21 cellular contexts compared by ENCODE assay signal in the genomic region with DNA sequence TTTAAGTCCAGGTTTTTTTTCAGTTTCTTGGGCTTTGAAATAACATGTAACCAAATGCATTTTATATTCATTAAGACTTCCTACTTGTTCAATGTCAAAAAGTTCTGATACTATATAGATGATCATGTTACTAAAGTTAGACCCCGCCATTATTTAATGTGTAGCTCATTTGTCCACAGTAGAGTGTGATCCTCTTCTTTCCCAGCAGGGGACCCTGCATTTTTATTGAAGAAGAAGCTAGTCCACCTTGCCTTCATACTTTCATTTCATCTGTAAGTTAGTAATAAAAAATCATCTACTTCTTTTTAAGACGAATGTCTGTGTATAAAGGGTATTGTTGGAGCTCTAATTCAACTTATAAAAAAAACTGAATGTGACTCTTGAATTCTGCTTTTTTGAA.
A peak's percentile ranks its signal among the peaks of the same experiment; 100 is the strongest.
DNase-seq lines count a peak whose midpoint lies in the region; ATAC-seq, FAIRE-seq and TF ChIP-seq lines count a peak whose summit lies in the region.
"Had no signal": no experiment of that assay in that cellular context is flagged by ENCODE, and none has a peak within 500 bp of the region (broad histone marks: within the 10 kb centered on the region; RNA-seq: fewer than 3 reads in every experiment).

No MANE protein-coding gene starts in this region.

- no peak overlapping the region for H3K9ac ChIP-seq in HepG2 (ENCODE audit: insufficient read depth, low read depth, low read length)
- H3K9ac ChIP-seq in kidney (ENCODE audit: low read length in 2 of 2), result no peak overlapping the region
- H3K9ac ChIP-seq: KMS-11 had no signal

- BruUV-seq in HepG2 (replicated peaks; lab: Mats Ljungman, UMichigan) (no TSS peak), OCI-LY7 (replicated peaks; lab: Mats Ljungman, UMichigan) (no TSS peak)

- no peaks in the 10 kb centered on the region for H3K79me2 ChIP-seq in HepG2 (ENCODE audit: insufficient read depth, low read length)
- no peaks in the 10 kb centered on the region for H3K79me2 ChIP-seq in OCI-LY7 (ENCODE audit: insufficient read depth, low read depth, low read length)

- no peak overlapping the region for H3K4me3 ChIP-seq in HepG2 (replicated peaks in 1 of 3; ENCODE audit: insufficient read depth in 1 of 3, low read depth in 2 of 3, low read length in 3 of 3)
- no peak overlapping the region for H3K4me3 ChIP-seq in right lobe of liver
- no peak overlapping the region for H3K4me3 ChIP-seq in OCI-LY7 (ENCODE audit: low read depth, low read length, poor library complexity, severe bottlenecking)
- no peak overlapping the region for H3K4me3 ChIP-seq in epithelial cell of esophagus (ENCODE audit: low read length)
- H3K4me3 ChIP-seq in kidney (ENCODE audit: low read length in 2 of 2), result no peak overlapping the region
- H3K4me3 ChIP-seq: lower lobe of right lung, right atrium auricular region had no signal

- TF ChIP-seq RAD21 in HepG2 (CRISPR knock-in tag; IDR thresholded peaks at IDR 0.05), result no peak

- FAIRE-seq in HepG2 (lab: Jason Lieb, UNC), result no peak
- no peak for FAIRE-seq in GM12892 (lab: Jason Lieb, UNC)
- FAIRE-seq in kidney (lab: Jason Lieb, UNC), result no peak
- FAIRE-seq: H54 had no signal

- CTCF ChIA-PET in HepG2 (lab: Yijun Ruan, JAX; ENCODE audit: low intra/inter-chr PET ratio, low total read pairs) (no interaction called here), OCI-LY7 (lab: Charles Lee; ENCODE audit: unreplicated experiment) (no interaction called here)

- H3K36me3 ChIP-seq in HepG2 (replicated peaks in 1 of 2; ENCODE audit: control insufficient read depth in 1 of 2, insufficient read depth in 2 of 2, low read length in 2 of 2) (no peaks in the 10 kb centered on the region), right lobe of liver (no peaks in the 10 kb centered on the region), OCI-LY7 (ENCODE audit: insufficient read depth, low read length) (no peaks in the 10 kb centered on the region), kidney (ENCODE audit: control insufficient read depth in 1 of 2, insufficient read depth in 2 of 2, low read length in 2 of 2) (no peaks in the 10 kb centered on the region)
- H3K36me3 ChIP-seq: lower lobe of right lung, right atrium auricular region had no signal

- TF ChIP-seq CTCF in HepG2 (CRISPR knock-in tag; IDR thresholded peaks at IDR 0.05) (no peak), right lobe of liver (IDR thresholded peaks at IDR 0.05) (no peak), OCI-LY7 (conservative IDR thresholded peaks at IDR 0.05; ENCODE audit: low read length) (0 out of 2 replicates have a peak, but pooled peaks have one; percentile 23), epithelial cell of esophagus (IDR thresholded peaks at IDR 0.05; ENCODE audit: insufficient read depth, low read depth, low read length, missing control alignments) (peak; percentile 12), kidney (IDR thresholded peaks at IDR 0.05; ENCODE audit: borderline replicate concordance, extremely low read depth, insufficient read depth) (no peak)

- ATAC-seq in HepG2 (peak; percentile 61; the same call in 2 of the 3 replicates), right lobe of liver (no peak)
- ATAC-seq: lower lobe of right lung, T-helper 17 cell had no signal

- H3K27me3 ChIP-seq in HepG2 (ENCODE audit: control insufficient read depth in 1 of 2, insufficient read depth in 2 of 2, low read length in 2 of 2) (no peaks in the 10 kb centered on the region), right lobe of liver (no peaks in the 10 kb centered on the region)
- H3K27me3 ChIP-seq: right atrium auricular region had no signal

- intact Hi-C loops in HepG2 (cut with micrococcal nuclease; ENCODE audit: unreplicated experiment) (loop anchor here (1.0 kb wide), 1 partner anchor 512 kb away; no protein-coding TSS in a partner anchor), right lobe of liver (cut with DNase I) (no loop called here), OCI-LY7 (cut with micrococcal nuclease; ENCODE audit: unreplicated experiment) (no loop called here), kidney (cut with DNase I) (no loop called here)

- H4K20me1 ChIP-seq in HepG2 (ENCODE audit: insufficient read depth, low read length) (no peaks in the 10 kb centered on the region), OCI-LY7 (ENCODE audit: insufficient read depth, low read length) (no peaks in the 10 kb centered on the region)

- TF ChIP-seq EP300 in HepG2 (IDR thresholded peaks at IDR 0.05; ENCODE audit: low read depth in 2 of 2, low read length in 2 of 2) (no peak), HepG2 (CRISPR knock-in tag; IDR thresholded peaks at IDR 0.05; ENCODE audit: borderline replicate concordance) (no peak)

- no peak overlapping the region for H3K4me2 ChIP-seq in HepG2 (ENCODE audit: low read depth, low read length)
- no peak overlapping the region for H3K4me2 ChIP-seq in OCI-LY7 (ENCODE audit: low read length)
- H3K4me2 ChIP-seq: KMS-11 had no signal

- H3K4me1 ChIP-seq in HepG2 (ENCODE audit: insufficient read depth, low read length) (no peaks in the 10 kb centered on the region), right lobe of liver (no peaks in the 10 kb centered on the region), OCI-LY7 (ENCODE audit: insufficient read depth, low read length, poor library complexity, severe bottlenecking) (no peaks in the 10 kb centered on the region), kidney (ENCODE audit: control insufficient read depth in 1 of 2, insufficient read depth in 1 of 2, low read depth in 1 of 2, low read length in 2 of 2) (no peaks in the 10 kb centered on the region)
- H3K4me1 ChIP-seq: lower lobe of right lung, right atrium auricular region had no signal

- peak; percentile 4 for DNase-seq in HepG2 (ENCODE audit: low spot score)
- no peak for DNase-seq in right lobe of liver
- no peak for DNase-seq in OCI-LY7 (ENCODE audit: low spot score)
- no peak for DNase-seq in epithelial cell of esophagus (ENCODE audit: low read depth)
- DNase-seq in activated CD4-positive, CD25-positive, alpha-beta regulatory T cell treated with anti-CD3 and anti-CD28 coated beads, Interleukin-2, amount 50 U/mL, for 72 hours, result no peak
- no peak for DNase-seq in SW480 (ENCODE audit: low spot score)
- DNase-seq in GM12892 (ENCODE audit: insufficient read length), result no peak
- DNase-seq in kidney, result no peak
- DNase-seq: activated CD4-positive, alpha-beta T cell treated with anti-CD3 and anti-CD28 coated beads, Interleukin-2, amount 10 ng/mL, durations not matched to agents 7 days and 5 days; CD4-positive, CD25-positive, alpha-beta regulatory T cell; cortex of kidney; DMS79 treated with DMSO at 0.1 percent for 48 hours; lower lobe of right lung; NCI-H1930; NCI-H345; nucleus accumbens; Right ventricle myocardium superior; T-helper 17 cell had no signal

- WGBS in HepG2 (ENCODE audit: low lambda C conversion rate), result 0% methylated on average over 2 of the region's 2 CpGs
- 78% methylated on average over 2 of the region's 2 CpGs for whole genome bisulfite sequencing in right lobe of liver (ENCODE audit: insufficient coverage, low coverage, low lambda C conversion rate, missing lambda C conversion rate)

- no peaks in the 10 kb centered on the region for H3K9me2 ChIP-seq in OCI-LY7 (ENCODE audit: insufficient read depth, low read length)

- POLR2A ChIA-PET in HepG2 (lab: Yijun Ruan, JAX), result no interaction called here
- POLR2A ChIA-PET in OCI-LY7 (lab: Charles Lee), result interaction anchor here (1.2 kb wide), 1 partner anchor 9 kb away, joined by 3 read pairs; no protein-coding TSS in a partner anchor

- no peak for TF ChIP-seq POLR2A in HepG2 (IDR thresholded peaks at IDR 0.05; ENCODE audit: insufficient read depth in 1 of 2, low read depth in 2 of 2, low read length in 2 of 2)
- TF ChIP-seq POLR2A in right lobe of liver (IDR thresholded peaks at IDR 0.05), result no peak
- TF ChIP-seq POLR2A in GM12892 (IDR thresholded peaks at IDR 0.05; ENCODE audit: low read depth, low read length), result no peak

- in situ Hi-C loops in HepG2 (cut with HindIII; ENCODE audit: extremely low pct_ligation_motif_present, low pct_unique_long_range_greater_than_20kb), result no loop called here

- H2AFZ ChIP-seq in HepG2 (ENCODE audit: low read length), result no peak overlapping the region
- H2AFZ ChIP-seq in OCI-LY7 (ENCODE audit: low read length), result no peak overlapping the region

- H3K27ac ChIP-seq in HepG2 (ENCODE audit: extremely low read length, insufficient read depth, low read length), result no peak overlapping the region
- no peak overlapping the region for H3K27ac ChIP-seq in right lobe of liver
- H3K27ac ChIP-seq in OCI-LY7 (ENCODE audit: low read depth, low read length, poor library complexity, severe bottlenecking), result no peak overlapping the region
- H3K27ac ChIP-seq in kidney (ENCODE audit: low read depth in 2 of 2, low read length in 2 of 2), result no peak overlapping the region
- H3K27ac ChIP-seq: KMS-11, lower lobe of right lung, right atrium auricular region had no signal

- no peaks in the 10 kb centered on the region for H3K9me3 ChIP-seq in HepG2 (ENCODE audit: low read length)
- no peaks in the 10 kb centered on the region for H3K9me3 ChIP-seq in right lobe of liver
- H3K9me3 ChIP-seq in OCI-LY7 (ENCODE audit: low read length), result no peaks in the 10 kb centered on the region
- no peaks in the 10 kb centered on the region for H3K9me3 ChIP-seq in kidney (ENCODE audit: control insufficient read depth in 1 of 2, low read length in 2 of 2)
- H3K9me3 ChIP-seq: lower lobe of right lung, right atrium auricular region had no signal

TF ChIP-seq in HepG2, 621 proteins besides CTCF, POLR2A, EP300 and RAD21 (continues in another document):
- TF ChIP-seq, protein P1, sequence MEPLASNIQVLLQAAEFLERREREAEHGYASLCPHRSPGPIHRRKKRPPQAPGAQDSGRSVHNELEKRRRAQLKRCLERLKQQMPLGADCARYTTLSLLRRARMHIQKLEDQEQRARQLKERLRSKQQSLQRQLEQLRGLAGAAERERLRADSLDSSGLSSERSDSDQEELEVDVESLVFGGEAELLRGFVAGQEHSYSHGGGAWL (CRISPR knock-in tag; IDR thresholded peaks at IDR 0.05), result no peak
- TF ChIP-seq ZFX (CRISPR knock-in tag; IDR thresholded peaks at IDR 0.05; ENCODE audit: low read depth) (no peak), HNRNPK (IDR thresholded peaks at IDR 0.05; ENCODE audit: low read depth, low read length, poor library complexity, severe bottlenecking) (no peak)

Comparison
In these comparisons a context has a peak if more than half of its experiments do, and no peak if none do; other contexts are left out.
1. CTCF ChIP-seq: peak in OCI-LY7 (single experiment) and epithelial cell of esophagus (single experiment); none in HepG2 (single experiment), right lobe of liver (0 of 4) and kidney (single experiment).